In genomic region chr4:69823481-69824186, GRCh38 we compare ENCODE assay signal across 8 cellular contexts. TPM values are rescaled to one million over a fixed set of nuclear protein-coding genes. Genes with fewer than 3 reads are reported as not detected.
DNase-seq lines count a peak whose midpoint lies in the region; ATAC-seq and TF ChIP-seq lines count a peak whose summit lies in the region.

No MANE protein-coding gene starts in this region.

- no TSS peak for BruUV-seq in MCF 10A (replicated peaks; lab: Mats Ljungman, UMichigan)

- peak; percentile 93 for ATAC-seq in HG02623 (IDR thresholded peaks at IDR 0.05; ENCODE audit: unreplicated experiment)

- H3K27me3 ChIP-seq in breast epithelium, result no peaks in the 10 kb centered on the region

- no peak overlapping the region for H3K27ac Mint-ChIP-seq in MCF 10A (ENCODE audit: low read depth, unreplicated experiment)

- H3K4me3 Mint-ChIP-seq in MCF 10A (ENCODE audit: unreplicated experiment), result no peak overlapping the region

- CTCF ChIA-PET in MCF 10A (lab: Yijun Ruan, JAX), result interaction anchor here (0.6 to 5.6 kb wide), 43 partner anchors 9 to 1865 kb away, joined by 3 to 88 read pairs (median 5); partner anchors contain the start of genes SULT1B1, SULT1E1 and UGT2A2

- H3K9me3 Mint-ChIP-seq in MCF 10A (ENCODE audit: unreplicated experiment), result no peaks in the 10 kb centered on the region

- no peak overlapping the region for H3K4me3 ChIP-seq in breast epithelium

- H3K36me3 Mint-ChIP-seq in MCF 10A (ENCODE audit: insufficient read depth, unreplicated experiment), result no peaks in the 10 kb centered on the region

- POLR2A ChIA-PET in MCF 10A (lab: Yijun Ruan, JAX), result interaction anchor here (1.5 to 1.9 kb wide), 3 partner anchors 57 to 116 kb away, joined by 3 to 9 read pairs (median 3); no protein-coding TSS in a partner anchor

- no peak for TF ChIP-seq POLR2A in breast epithelium (IDR thresholded peaks at IDR 0.05)

- intact Hi-C loops in MCF 10A (cut with micrococcal nuclease), result loop anchor here (1.0 kb wide), 2 partner anchors 58 to 134 kb away; no protein-coding TSS in a partner anchor
- intact Hi-C loops in breast epithelium (cut with DNase I; ENCODE audit: low total_unique reads), result no loop called here

- no peaks in the 10 kb centered on the region for H3K36me3 ChIP-seq in breast epithelium

- DNase-seq in MCF 10A (ENCODE audit: unreplicated experiment) (peak; percentile 65), breast epithelium (ENCODE audit: low spot score in 2 of 2) (no peak), NAMALWA (ENCODE audit: low spot score) (peak; percentile 54), fibroblast of the conjunctiva (ENCODE audit: low read depth) (peak; percentile 27), dedifferentiated amniotic fluid mesenchymal stem cell (ENCODE audit: extremely low spot score) (no peak)
- peak; percentile 9 to 34 for DNase-seq in activated CD4-positive, alpha-beta T cell treated with anti-CD3 and anti-CD28 coated beads for 24 hours (ENCODE audit: low read depth in 2 of 2)
- DNase-seq in stimulated activated CD4-positive, alpha-beta T cell treated with anti-CD3 and anti-CD28 coated beads, Interleukin-4, amount 100 ng/mL, for 24 hours, result peak; percentile 32

- no peaks in the 10 kb centered on the region for H3K9me3 ChIP-seq in breast epithelium

- H3K4me1 ChIP-seq in breast epithelium, result no peaks in the 10 kb centered on the region

- no peak overlapping the region for H3K27ac ChIP-seq in breast epithelium

- TF ChIP-seq CTCF in MCF 10A (IDR thresholded peaks at IDR 0.05; ENCODE audit: unreplicated experiment) (peak; percentile 64), breast epithelium (IDR thresholded peaks at IDR 0.05) (peak in 1 of 3 donors; percentile 28)

- H3K27me3 Mint-ChIP-seq in MCF 10A (ENCODE audit: insufficient read depth, unreplicated experiment), result no peaks in the 10 kb centered on the region

- H3K4me1 Mint-ChIP-seq in MCF 10A (ENCODE audit: insufficient read depth, unreplicated experiment), result no peaks in the 10 kb centered on the region

RNA-seq across cellular contexts. Expression of gene SULT1E1, which starts 36.3 kb away (rescaled TPM):
- total RNA-seq in MCF 10A (2022) (2.8 and 6.5 TPM in 2 replicates), breast epithelium (under 1 TPM in 2 of 3 donors, not detected in 1; 0.59 to 0.66 TPM)

Comparison
In these comparisons a context has a peak if more than half of its experiments do, and no peak if none do; other contexts are left out.
1. DNase-seq: peak in MCF 10A (single experiment), NAMALWA (single experiment), activated CD4-positive, alpha-beta T cell treated with anti-CD3 and anti-CD28 coated beads for 24 hours (2 of 2), fibroblast of the conjunctiva (single experiment) and stimulated activated CD4-positive, alpha-beta T cell treated with anti-CD3 and anti-CD28 coated beads, Interleukin-4, amount 100 ng/mL, for 24 hours (single experiment); none in breast epithelium (0 of 2) and dedifferentiated amniotic fluid mesenchymal stem cell (single experiment).